Comparison of ENCODE assay signal across 18 cellular contexts in genomic region chr9:136690841-136691261, GRCh38. TPM values are rescaled to one million over a fixed set of nuclear protein-coding genes. Genes with fewer than 3 reads are reported as not detected.
DNase-seq lines count a peak whose midpoint lies in the region; ATAC-seq and TF ChIP-seq lines count a peak whose summit lies in the region.
"Had no signal": no experiment of that assay in that cellular context is flagged by ENCODE, and none has a peak within 500 bp of the region (broad histone marks: within the 10 kb centered on the region; RNA-seq: fewer than 3 reads in every experiment).

No MANE protein-coding gene starts in this region.

- intact Hi-C loops in left cardiac atrium (cut with DNase I), result loop anchor here (5.0 to 10.0 kb wide), 2 partner anchors 44 to 46 kb away; no protein-coding TSS in a partner anchor
- intact Hi-C loops in sigmoid colon (cut with DNase I), result loop anchor here (5.0 kb wide), 1 partner anchor 204 kb away; no protein-coding TSS in a partner anchor
- intact Hi-C loops in CD14-positive monocyte (cut with micrococcal nuclease), result no loop called here

- DNase-seq in SJCRH30 (peak; percentile 38 to 45), left cardiac atrium (peak; percentile 71), sigmoid colon (peak; percentile 80), iPS-NIHi11 (ENCODE audit: low spot score) (no peak), NCI-H2171 treated with DMSO at 0.1 percent for 48 hours (lab: John Stamatoyannopoulos, UW) (no peak), medulla oblongata (ENCODE audit: extremely low spot score) (no peak), CD14-positive monocyte (ENCODE audit: low spot score) (no peak)
- DNase-seq: activated CD8-positive, alpha-beta T cell treated with anti-CD3 and anti-CD28 coated beads, Interleukin-2, amount 10 ng/mL, durations not matched to agents 7 days and 5 days; colonic mucosa; islet precursor cell; NCI-H1930; Peyer's patch; stimulated activated CD4-positive, alpha-beta T cell treated with anti-CD3 and anti-CD28 coated beads, Interleukin-15, amount 100 ng/mL, for 24 hours had no signal

- peaks cover 2 to 4% (median 3%) of the 10 kb centered on the region in 3 donors for H3K27me3 Mint-ChIP-seq in CD14-positive monocyte (ENCODE audit: low read depth in 3 of 3)

- CTCF ChIA-PET in HEK293 (lab: Yijun Ruan, JAX), result interaction anchor here (0.7 to 3.9 kb wide), 2 partner anchors 19 to 87 kb away, joined by 3 to 19 read pairs; no protein-coding TSS in a partner anchor

- H3K4me3 Mint-ChIP-seq in CD14-positive monocyte, result no peak overlapping the region
- H3K4me3 Mint-ChIP-seq: activated CD8-positive, alpha-beta T cell treated with anti-CD3 and anti-CD28 coated beads, Interleukin-2, amount 10 ng/mL, durations not matched to agents 7 days and 5 days; GM23338 had no signal

- no peak for TF ChIP-seq POLR2A in sigmoid colon (IDR thresholded peaks at IDR 0.05)

- H3K9me3 ChIP-seq in HEK293 (ENCODE audit: control insufficient read depth, insufficient read depth, low read depth, low read length) (no peaks in the 10 kb centered on the region), SJCRH30 (replicated peaks) (no peaks in the 10 kb centered on the region), sigmoid colon (no peaks in the 10 kb centered on the region)
- H3K9me3 ChIP-seq: colonic mucosa, Peyer's patch had no signal

- WGBS in sigmoid colon, 2 donors, result 76 to 80% methylated on average over 14 of the region's 14 CpGs

- H3K4me1 ChIP-seq in HEK293 (ENCODE audit: control insufficient read depth, insufficient read depth, low read length) (peaks cover 1% of the 10 kb centered on the region), SJCRH30 (peaks cover 33% of the 10 kb centered on the region), sigmoid colon (peaks cover 0 to 58% (median 42%) of the 10 kb centered on the region in 4 donors)

- TF ChIP-seq EP300 in sigmoid colon (IDR thresholded peaks at IDR 0.05), result no peak

- no peak overlapping the region for H3K27ac ChIP-seq in HEK293 (ENCODE audit: extremely low read depth, low read depth, low read length)
- no peak overlapping the region for H3K27ac ChIP-seq in SJCRH30
- H3K27ac ChIP-seq in sigmoid colon, result peak overlapping the region; percentile 64 to 78 (median 74)
- H3K27ac ChIP-seq: colonic mucosa, VCaP had no signal

- peaks cover 0 to 3% (median 0%) of the 10 kb centered on the region in 7 donors for H3K9me3 Mint-ChIP-seq in CD14-positive monocyte
- H3K9me3 Mint-ChIP-seq: activated T-helper 2 cell treated with anti-CD3 and anti-CD28 coated beads, Interferon-gamma antibody, Interleukin-2, Interleukin-4, amounts not matched to agents 10 μg/mL and 5 μg/mL and 100 μg/mL, durations not matched to agents 14 hours and 24 hours and 36 hours; GM23338 had no signal

- ATAC-seq in left cardiac atrium, result peak; percentile 15 to 31
- ATAC-seq: activated CD8-positive, alpha-beta T cell treated with anti-CD3 and anti-CD28 coated beads, Interleukin-2, amount 10 ng/mL, durations not matched to agents 7 days and 5 days had no signal

- no peaks in the 10 kb centered on the region for H3K36me3 Mint-ChIP-seq in CD14-positive monocyte

- H3K4me1 Mint-ChIP-seq in CD14-positive monocyte, result peaks cover 19% of the 10 kb centered on the region

- no peak overlapping the region for H3K27ac Mint-ChIP-seq in CD14-positive monocyte
- H3K27ac Mint-ChIP-seq: activated CD8-positive, alpha-beta T cell treated with anti-CD3 and anti-CD28 coated beads, Interleukin-2, amount 10 ng/mL, durations not matched to agents 7 days and 5 days; activated T-helper 2 cell treated with anti-CD3 and anti-CD28 coated beads, Interferon-gamma antibody, Interleukin-2, Interleukin-4, amounts not matched to agents 10 μg/mL and 5 μg/mL and 100 μg/mL, durations not matched to agents 14 hours and 24 hours and 36 hours; GM23338 had no signal

- POLR2A ChIA-PET in HEK293 (lab: Yijun Ruan, JAX), result no interaction called here

- TF ChIP-seq CTCF in HEK293 (tag by site-specific recombination; IDR thresholded peaks at IDR 0.05) (no peak), sigmoid colon (IDR thresholded peaks at IDR 0.05) (no peak), CD14-positive monocyte (IDR thresholded peaks at IDR 0.05) (no peak)

- H3K36me3 ChIP-seq in HEK293 (ENCODE audit: control insufficient read depth in 2 of 2, insufficient read depth in 1 of 2, low read length in 2 of 2) (no peaks in the 10 kb centered on the region), SJCRH30 (no peaks in the 10 kb centered on the region), sigmoid colon (no peaks in the 10 kb centered on the region)
- H3K36me3 ChIP-seq: colonic mucosa, Peyer's patch had no signal

- H3K4me3 ChIP-seq in HEK293 (ENCODE audit: low read depth, low read length), result no peak overlapping the region
- no peak overlapping the region for H3K4me3 ChIP-seq in SJCRH30
- H3K4me3 ChIP-seq in sigmoid colon, result no peak overlapping the region
- H3K4me3 ChIP-seq: colonic mucosa, GM23338 had no signal

- peaks cover 45% of the 10 kb centered on the region for H3K27me3 ChIP-seq in SJCRH30
- no peaks in the 10 kb centered on the region for H3K27me3 ChIP-seq in sigmoid colon
- H3K27me3 ChIP-seq: colonic mucosa, Peyer's patch had no signal

TF ChIP-seq in HEK293, 187 proteins besides CTCF, POLR2A, EP300 and RAD21 (continues in another document):
- TF ChIP-seq KLF17 (tag by site-specific recombination; IDR thresholded peaks at IDR 0.05) (peak; percentile 44; the same call in 1 of the 2 replicates), ZNF629 (tag by site-specific recombination; IDR thresholded peaks at IDR 0.05) (no peak), ZNF155 (tag by site-specific recombination; IDR thresholded peaks at IDR 0.05) (no peak), ZBTB17 (tag by site-specific recombination; IDR thresholded peaks at IDR 0.05) (no peak), GFI1B (tag by site-specific recombination; IDR thresholded peaks at IDR 0.05) (no peak), KLF1 (tag by site-specific recombination; IDR thresholded peaks at IDR 0.05) (peak; percentile 90), GLIS1 (tag by site-specific recombination; IDR thresholded peaks at IDR 0.05) (no peak), ZNF24 (tag by site-specific recombination; IDR thresholded peaks at IDR 0.05) (no peak), ZNF843 (tag by site-specific recombination; IDR thresholded peaks at IDR 0.05) (no peak)

RNA-seq across cellular contexts. Expression of gene AGPAT2, which starts 3.6 kb away (rescaled TPM):
- total RNA-seq in SJCRH30 (2014; rRNA removed; shearing (Covaris generic)), result 11.2 and 11.8 TPM in 2 replicates
- total RNA-seq in left cardiac atrium (100 to 1,000 TPM; 154 TPM), sigmoid colon (10 to 100 TPM; 28.0 to 62.4 (median 33.7) TPM)
- polyA plus RNA-seq in sigmoid colon (100 to 1,000 TPM in 2 of 3 donors, 10 to 100 TPM in 1; 92.5 to 345 (median 181) TPM), CD14-positive monocyte (100 to 1,000 TPM; 116 to 139 TPM)

RNA-seq across cellular contexts. Expression of gene DIPK1B, which starts 21.5 kb away (rescaled TPM):
- total RNA-seq in SJCRH30 (2014; rRNA removed; shearing (Covaris generic)), result 5.0 and 6.1 TPM in 2 replicates
- 10 to 100 TPM; 23.2 to 35.2 TPM for total RNA-seq in left cardiac atrium
- total RNA-seq in sigmoid colon, result 10 to 100 TPM in 3 of 4 donors, 1 to 10 TPM in 1; 9.6 to 18.3 (median 14.3) TPM
- 1 to 10 TPM in 1 of 3 donors, under 1 TPM in 2; 0.23 to 6.5 (median 0.60) TPM for polyA plus RNA-seq in sigmoid colon
- under 1 TPM in 1 of 2 donors, not detected in 1; 0.10 TPM for polyA plus RNA-seq in CD14-positive monocyte
- total RNA-seq: HT-29 had no signal

RNA-seq across cellular contexts. Expression of gene EGFL7, which starts 28.1 kb away (rescaled TPM):
- total RNA-seq in SJCRH30 (2014; rRNA removed; shearing (Covaris generic)), result 0.71 and 0.81 TPM in 2 replicates
- total RNA-seq in left cardiac atrium (100 to 1,000 TPM in 1 of 2 donors, 10 to 100 TPM in 1; 86.6 to 138 TPM), sigmoid colon (10 to 100 TPM; 31.0 to 75.6 (median 46.0) TPM)
- polyA plus RNA-seq in sigmoid colon (10 to 100 TPM in 2 of 3 donors, 1 to 10 TPM in 1; 6.0 to 43.5 (median 27.6) TPM), CD14-positive monocyte (1 to 10 TPM; 2.2 to 2.8 TPM)

RNA-seq across cellular contexts. Expression of gene LCN10, which starts 51.9 kb away (rescaled TPM):
- 0.10 TPM in 1 of 2 replicates, not detected in the other for total RNA-seq in SJCRH30 (2014; rRNA removed; shearing (Covaris generic))
- total RNA-seq in left cardiac atrium, result 10 to 100 TPM in 1 of 2 donors, 1 to 10 TPM in 1; 9.3 to 20.1 TPM
- total RNA-seq in sigmoid colon, result 1 to 10 TPM; 1.5 to 6.4 (median 2.1) TPM
- 1 to 10 TPM; 1.2 to 9.2 (median 1.8) TPM for polyA plus RNA-seq in sigmoid colon
- not detected for polyA plus RNA-seq in CD14-positive monocyte
- total RNA-seq: HT-29 had no signal

RNA-seq across cellular contexts. Expression of gene LCN6, which starts 57.5 kb away (rescaled TPM):
- total RNA-seq in SJCRH30 (2014; rRNA removed; shearing (Covaris generic)), result not detected in 2 replicates
- total RNA-seq in left cardiac atrium (10 to 100 TPM; 18.2 to 51.8 TPM), sigmoid colon (10 to 100 TPM in 1 of 4 donors, 1 to 10 TPM in 3; 1.2 to 19.1 (median 8.1) TPM)
- polyA plus RNA-seq in sigmoid colon (1 to 10 TPM; 2.3 to 5.9 (median 4.2) TPM), CD14-positive monocyte (not detected)
- total RNA-seq: activated CD8-positive, alpha-beta T cell treated with anti-CD3 and anti-CD28 coated beads, Interleukin-2, amount 10 ng/mL, durations not matched to agents 7 days and 5 days; activated T-helper 2 cell treated with anti-CD3 and anti-CD28 coated beads, Interferon-gamma antibody, Interleukin-2, Interleukin-4, amounts not matched to agents 10 μg/mL and 5 μg/mL and 100 μg/mL, durations not matched to agents 14 hours and 24 hours and 36 hours; GM23338; HT-29 had no signal
- polyA plus RNA-seq: GM23338 had no signal

Comparison
In these comparisons a context has a peak if more than half of its experiments do, and no peak if none do; other contexts are left out.
1. H3K27ac ChIP-seq: peak in sigmoid colon (4 of 4); none in HEK293 (single experiment) and SJCRH30 (single experiment).
2. DNase-seq: peak in SJCRH30 (2 of 2), left cardiac atrium (single experiment) and sigmoid colon (single experiment); none in iPS-NIHi11 (single experiment), NCI-H2171 treated with DMSO at 0.1 percent for 48 hours (single experiment), medulla oblongata (single experiment) and CD14-positive monocyte (single experiment).
3. RNA of gene EGFL7, which starts 28.1 kb away (total RNA-seq): 86.6 to 138 TPM in left cardiac atrium and 31.0 to 75.6 TPM in sigmoid colon; 0.71 to 0.81 TPM in SJCRH30; every median in the first group is over 10 times any median in the second.
4. intact Hi-C loops: an anchor here in left cardiac atrium (5.0 to 10.0 kb wide) and sigmoid colon (5.0 kb wide); none called in CD14-positive monocyte.